ENCODE assay signal across 31 cellular contexts in genomic region chr11:65952052-65952521, GRCh38. TPM values are rescaled to one million over a fixed set of nuclear protein-coding genes. Genes with fewer than 3 reads are reported as not detected.
"Had no signal": no experiment of that assay in that cellular context is flagged by ENCODE, and none has a peak within 500 bp of the region (broad histone marks: within the 10 kb centered on the region; RNA-seq: fewer than 3 reads in every experiment).

No MANE protein-coding gene starts in this region.

- H3K27ac ChIP-seq: heart right ventricle, left ventricle myocardium inferior, pancreas, prostate gland, skin epidermis, upper lobe of right lung, VCaP had no signal

- H3K27me3 Mint-ChIP-seq: activated naive CD8-positive, alpha-beta T cell; stimulated activated naive CD8-positive, alpha-beta T cell treated with anti-CD3 and anti-CD28 coated beads, Interleukin-15, Interleukin-2, amounts not matched to agents 100 ng/mL and 50 ng/mL, for 24 hours had no signal

- H3K4me1 ChIP-seq: left ventricle myocardium inferior, pancreas, prostate gland, upper lobe of right lung had no signal

- DNase-seq: activated CD4-positive, alpha-beta T cell treated with anti-CD3 and anti-CD28 coated beads for 48 hours; activated CD4-positive, alpha-beta T cell treated with anti-CD3 and anti-CD28 coated beads, Interleukin-2, amount 50 U/mL, for 48 hours; activated CD8-positive, alpha-beta memory T cell treated with anti-CD3 and anti-CD28 coated beads for 24 hours; activated effector memory CD4-positive, alpha-beta T cell treated with Interleukin-2 at 50 U/mL for 16 hours; activated naive CD4-positive, alpha-beta T cell treated with Interleukin-2 at 50 U/mL for 16 hours; anterior cingulate cortex; effector CD8-positive, alpha-beta T cell; foreskin fibroblast; heart right ventricle; left ventricle myocardium inferior; mammary epithelial cell; naive B cell; pancreas; retina; stimulated activated CD4-positive, alpha-beta T cell treated with anti-CD3 and anti-CD28 coated beads, Interleukin-12 subunit alpha, Interleukin-12 subunit beta, amount 100 ng/mL, for 4 hours; stimulated activated CD4-positive, alpha-beta T cell treated with anti-CD3 and anti-CD28 coated beads, Interleukin-4, amount 100 ng/mL, for 1 hour; upper lobe of right lung had no signal

- H3K36me3 ChIP-seq: heart right ventricle, left ventricle myocardium inferior, pancreas, prostate gland, upper lobe of right lung had no signal

- H3K36me3 Mint-ChIP-seq: activated naive CD8-positive, alpha-beta T cell; naive B cell had no signal

- H3K27me3 ChIP-seq: pancreas, upper lobe of right lung had no signal

- H3K9me3 ChIP-seq: heart right ventricle, left ventricle myocardium inferior, pancreas, prostate gland, upper lobe of right lung had no signal

- H3K27ac Mint-ChIP-seq: activated naive CD8-positive, alpha-beta T cell; stimulated activated naive CD8-positive, alpha-beta T cell treated with anti-CD3 and anti-CD28 coated beads, Interleukin-15, Interleukin-2, amounts not matched to agents 100 ng/mL and 50 ng/mL, for 24 hours had no signal

- ATAC-seq: activated CD4-positive, CD25-positive, alpha-beta regulatory T cell treated with anti-CD3 and anti-CD28 coated beads, Interleukin-2, amount 50 U/mL, for 24 hours; heart right ventricle; pancreas; sciatic nerve; upper lobe of right lung had no signal

- H3K4me3 Mint-ChIP-seq: activated naive CD8-positive, alpha-beta T cell; stimulated activated naive CD8-positive, alpha-beta T cell treated with anti-CD3 and anti-CD28 coated beads, Interleukin-15, Interleukin-2, amounts not matched to agents 100 ng/mL and 50 ng/mL, for 24 hours had no signal

- H3K4me3 ChIP-seq: heart right ventricle, left ventricle myocardium inferior, pancreas, prostate gland, skin epidermis, upper lobe of right lung had no signal

- FAIRE-seq: colon, pancreas, TTC549 had no signal

- H3K9me3 Mint-ChIP-seq: naive B cell; stimulated activated naive CD8-positive, alpha-beta T cell treated with anti-CD3 and anti-CD28 coated beads, Interleukin-15, Interleukin-2, amounts not matched to agents 100 ng/mL and 50 ng/mL, for 24 hours had no signal

RNA-seq across cellular contexts. Expression of gene TSGA10IP, which starts 6.8 kb away (rescaled TPM):
- total RNA-seq: dermis microvascular lymphatic vessel endothelial cell; heart right ventricle; left ventricle myocardium inferior; mammary epithelial cell; sciatic nerve; subcutaneous adipose tissue; T-helper 1 cell treated with Interleukin-12 subunit alpha and Interleukin-12 subunit beta and Interleukin-4 antibody, amounts not matched to agents 30 ng/mL and 1 ng/mL, for 36 hours; upper lobe of right lung had no signal
- polyA plus RNA-seq: adipose tissue, esophagus, mammary epithelial cell, pancreas had no signal
